Comparison of ENCODE assay signal across 16 cellular contexts in the genomic region with DNA sequence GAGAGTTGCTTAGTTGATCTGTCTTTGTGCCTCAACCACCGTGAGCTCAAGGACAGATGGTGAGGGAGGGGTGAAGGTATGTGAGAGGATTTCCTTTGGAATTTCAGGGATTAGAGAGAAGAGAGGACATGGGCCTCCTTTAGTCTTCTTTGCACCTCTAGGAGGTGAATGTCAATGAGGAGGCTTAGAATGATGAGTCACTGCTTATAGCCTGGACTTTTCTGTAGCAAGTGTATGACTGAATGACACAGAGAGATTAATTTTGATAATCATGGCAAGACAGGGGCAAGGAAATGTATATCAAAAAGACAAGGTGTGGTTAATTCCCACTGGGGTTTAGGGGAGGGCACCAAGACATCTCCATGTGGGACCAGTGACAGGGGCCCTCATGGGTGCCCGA.
DNase-seq lines count a peak whose midpoint lies in the region; ATAC-seq and TF ChIP-seq lines count a peak whose summit lies in the region.
"Had no signal": no experiment of that assay in that cellular context is flagged by ENCODE, and none has a peak within 500 bp of the region (broad histone marks: within the 10 kb centered on the region; RNA-seq: fewer than 3 reads in every experiment).

No MANE protein-coding gene starts in this region.

- no peaks in the 10 kb centered on the region for H3K36me3 ChIP-seq in mammary epithelial cell (ENCODE audit: insufficient read depth, low read length)
- no peaks in the 10 kb centered on the region for H3K36me3 ChIP-seq in mesendoderm (ENCODE audit: control insufficient read depth, insufficient read depth, low read length)
- H3K36me3 ChIP-seq: BE2C had no signal

- no peak overlapping the region for H2BK120ac ChIP-seq in mesendoderm (ENCODE audit: low read depth, low read length)

- H3K9ac ChIP-seq in mammary epithelial cell (ENCODE audit: insufficient read depth, low read length): no peak overlapping the region
- no peak overlapping the region for H3K9ac ChIP-seq in mesendoderm (ENCODE audit: low read length)

- no peak overlapping the region for H2AFZ ChIP-seq in mammary epithelial cell (ENCODE audit: low read depth, low read length)

- H3K4ac ChIP-seq in mesendoderm (ENCODE audit: low read depth, low read length): no peak overlapping the region

- no peak for TF ChIP-seq CTCF in mammary epithelial cell (conservative IDR thresholded peaks at IDR 0.05 in 1 of 2, IDR thresholded peaks at IDR 0.05 in 1 of 2; ENCODE audit: extremely low read depth in 1 of 2, insufficient read depth in 1 of 2, low read depth in 1 of 2, low read length in 2 of 2)

- H3K4me1 ChIP-seq in mammary epithelial cell (ENCODE audit: insufficient read depth, low read length) (no peaks in the 10 kb centered on the region), mesendoderm (ENCODE audit: control insufficient read depth, low read depth, low read length) (no peaks in the 10 kb centered on the region)
- H3K4me1 ChIP-seq: BE2C had no signal

- no peak overlapping the region for H3K4me2 ChIP-seq in mammary epithelial cell (ENCODE audit: insufficient read depth, low read depth, low read length)
- no peak overlapping the region for H3K4me2 ChIP-seq in mesendoderm (ENCODE audit: low read length)

- H3K27ac ChIP-seq in mammary epithelial cell (ENCODE audit: insufficient read depth, low read depth, low read length): no peak overlapping the region
- no peak overlapping the region for H3K27ac ChIP-seq in mesendoderm (ENCODE audit: low read depth, low read length)

- no peaks in the 10 kb centered on the region for H4K20me1 ChIP-seq in mammary epithelial cell (ENCODE audit: insufficient read depth, low read length)

- H3K79me1 ChIP-seq in mesendoderm (ENCODE audit: low read length): no peaks in the 10 kb centered on the region

- no peaks in the 10 kb centered on the region for H3K27me3 ChIP-seq in mammary epithelial cell (ENCODE audit: insufficient read depth, low read length)
- H3K27me3 ChIP-seq in mesendoderm (ENCODE audit: insufficient read depth, low read length, poor library complexity): no peaks in the 10 kb centered on the region
- H3K27me3 ChIP-seq: BE2C had no signal

- CTCF ChIA-PET in mammary epithelial cell (lab: Charles Lee; ENCODE audit: low non-redundant PET): no interaction called here

- in situ Hi-C loops in mammary epithelial cell (cut with MboI; ENCODE audit: low sequenced_read_pairs in 2 of 2): no loop called here

- H3K18ac ChIP-seq in mesendoderm (ENCODE audit: low read length): peak overlapping the region; percentile 71

- no peak overlapping the region for H4K8ac ChIP-seq in mesendoderm (ENCODE audit: low read depth, low read length)

- H3K4me3 ChIP-seq in mammary epithelial cell (replicated peaks in 1 of 3; ENCODE audit: insufficient read depth in 1 of 3, low read depth in 2 of 3, low read length in 3 of 3) (no peak overlapping the region), mesendoderm (ENCODE audit: low read length) (no peak overlapping the region)

- no peak for ATAC-seq in GM21717 (IDR thresholded peaks at IDR 0.05; ENCODE audit: unreplicated experiment)
- no peak for ATAC-seq in GM21360 (IDR thresholded peaks at IDR 0.05; ENCODE audit: unreplicated experiment)

- dilution Hi-C loops in mammary epithelial cell (cut with HindIII; ENCODE audit: low sequenced_read_pairs): no loop called here

- intact Hi-C loops in mammary epithelial cell (cut with micrococcal nuclease): no loop called here

- H3K23ac ChIP-seq in mesendoderm (ENCODE audit: low read length): no peak overlapping the region

- H4K5ac ChIP-seq in mesendoderm (ENCODE audit: low read length): no peak overlapping the region

- no peak overlapping the region for H3K56ac ChIP-seq in mesendoderm (ENCODE audit: low read length)

- no peak overlapping the region for H2BK5ac ChIP-seq in mesendoderm (ENCODE audit: low read length)

- DNase-seq in DMS53 (lab: John Stamatoyannopoulos, UW) (peak; percentile 69), NCI-H226 (peak; percentile 34), mammary epithelial cell (peak; percentile 3), mesendoderm (peak; percentile 82), cortex of kidney (lab: John Stamatoyannopoulos, UW) (no peak)
- DNase-seq: ACHN; BE2C; CD4-positive, alpha-beta memory T cell; HCEC 1CT; NCI-H1048; NCI-H146; NCI-H345; NCI-H748 treated with DMSO at 0.1 percent for 48 hours; SIG-M5 had no signal

- no peak overlapping the region for H2AK5ac ChIP-seq in mesendoderm (ENCODE audit: low read length)

- H2BK15ac ChIP-seq in mesendoderm (replicated peaks; ENCODE audit: low read depth): no peak overlapping the region

- H3K79me2 ChIP-seq in mammary epithelial cell (ENCODE audit: insufficient read depth, low read length) (no peaks in the 10 kb centered on the region), mesendoderm (ENCODE audit: control insufficient read depth, insufficient read depth, low read length) (no peaks in the 10 kb centered on the region)

- WGBS in mammary epithelial cell (ENCODE audit: low coverage, missing lambda C conversion rate): 93% methylated on average over 2 of the region's 2 CpGs
- WGBS in mesendoderm (ENCODE audit: extremely low coverage, insufficient coverage, low lambda C conversion rate): no CpG with 5 or more reads among the region's 2 CpGs

- no peaks in the 10 kb centered on the region for H3K9me3 ChIP-seq in mammary epithelial cell (replicated peaks; ENCODE audit: insufficient read depth, low read length)
- H3K9me3 ChIP-seq: BE2C had no signal

- no TSS peak for BruUV-seq in mammary epithelial cell (replicated peaks; lab: Mats Ljungman, UMichigan)
